13 cellular contexts compared by ENCODE assay signal in genomic region chr1:54850737-54851136, GRCh38. TPM values are rescaled to one million over a fixed set of nuclear protein-coding genes. Genes with fewer than 3 reads are reported as not detected.
A peak's percentile ranks its signal among the peaks of the same experiment; 100 is the strongest.
DNase-seq lines count a peak whose midpoint lies in the region; ATAC-seq, FAIRE-seq and TF ChIP-seq lines count a peak whose summit lies in the region.
"Had no signal": no experiment of that assay in that cellular context is flagged by ENCODE, and none has a peak within 500 bp of the region (broad histone marks: within the 10 kb centered on the region; RNA-seq: fewer than 3 reads in every experiment).

No MANE protein-coding gene starts in this region.

- H3K27me3 Mint-ChIP-seq in T-cell = no peaks in the 10 kb centered on the region
- H3K27me3 Mint-ChIP-seq: CD4-positive, CD25-positive, alpha-beta regulatory T cell had no signal

- peaks cover 0 to 4% (median 3%) of the 10 kb centered on the region in 3 donors for H3K9me3 Mint-ChIP-seq in T-cell
- H3K9me3 Mint-ChIP-seq: activated T-cell treated with anti-CD3 and anti-CD28 coated beads, Interleukin-2, amount 50 U/mL, for 4 hours; WTC11 had no signal

- H3K9me3 ChIP-seq in MG63 (no peaks in the 10 kb centered on the region), mucosa of descending colon (no peaks in the 10 kb centered on the region)
- H3K9me3 ChIP-seq: sigmoid colon had no signal

- H3K36me3 ChIP-seq in MG63 (peaks cover 69% of the 10 kb centered on the region), bronchial epithelial cell (ENCODE audit: control insufficient read depth, insufficient read depth, low read length) (peaks cover 52% of the 10 kb centered on the region), mucosa of descending colon (ENCODE audit: low read depth) (no peaks in the 10 kb centered on the region)

- CTCF ChIA-PET in T-cell (lab: Charles Lee) = no interaction called here

- H3K4me3 ChIP-seq in MG63 (no peak overlapping the region), bronchial epithelial cell (ENCODE audit: low read depth, low read length) (no peak overlapping the region), mucosa of descending colon (no peak overlapping the region)
- H3K4me3 ChIP-seq: sigmoid colon had no signal

- no peaks in the 10 kb centered on the region for H3K27me3 ChIP-seq in MG63
- no peaks in the 10 kb centered on the region for H3K27me3 ChIP-seq in bronchial epithelial cell (ENCODE audit: control insufficient read depth, insufficient read depth, low read length)
- H3K27me3 ChIP-seq: sigmoid colon had no signal

- DNase-seq in AG08395 (ENCODE audit: low spot score) = peak; percentile 96
- DNase-seq in MG63 = peak; percentile 82
- DNase-seq in bronchial epithelial cell (ENCODE audit: low read depth) = peak; percentile 62
- no peak for DNase-seq in mucosa of descending colon
- no peak for DNase-seq in UCSD-AML1 (lab: John Stamatoyannopoulos, UW; ENCODE audit: unreplicated experiment)
- no peak for DNase-seq in COLO829 (ENCODE audit: low spot score)
- no peak for DNase-seq in T-cell
- DNase-seq: activated T-cell treated with anti-CD3 and anti-CD28 coated beads, Interleukin-2, amount 50 U/mL, for 4 hours; CD4-positive, CD25-positive, alpha-beta regulatory T cell; NCI-H2081 treated with DMSO at 0.1 percent for 48 hours; sigmoid colon had no signal

- no peak overlapping the region for H3K4me3 Mint-ChIP-seq in T-cell
- H3K4me3 Mint-ChIP-seq: activated T-cell treated with anti-CD3 and anti-CD28 coated beads, Interleukin-2, amount 50 U/mL, for 4 hours; CD4-positive, CD25-positive, alpha-beta regulatory T cell; WTC11 had no signal

- FAIRE-seq in bronchial epithelial cell (lab: Jason Lieb, UNC) = peak; percentile 73

- POLR2A ChIA-PET in T-cell (lab: Charles Lee) = no interaction called here

- no peak for TF ChIP-seq CTCF in bronchial epithelial cell (IDR thresholded peaks at IDR 0.05; ENCODE audit: insufficient read depth, low read length, severe bottlenecking)
- no peak for TF ChIP-seq CTCF in mucosa of descending colon (IDR thresholded peaks at IDR 0.05)

- H3K4me1 Mint-ChIP-seq in T-cell = no peaks in the 10 kb centered on the region
- H3K4me1 Mint-ChIP-seq: CD4-positive, CD25-positive, alpha-beta regulatory T cell; WTC11 had no signal

- H3K4me1 ChIP-seq in mucosa of descending colon (ENCODE audit: low read depth) = no peaks in the 10 kb centered on the region
- H3K4me1 ChIP-seq: sigmoid colon had no signal

- peaks cover 25% of the 10 kb centered on the region for H3K36me3 Mint-ChIP-seq in T-cell

- ATAC-seq in mucosa of descending colon = peak; percentile 38
- no peak for ATAC-seq in GM18907 (IDR thresholded peaks at IDR 0.05; ENCODE audit: unreplicated experiment)
- no peak for ATAC-seq in T-cell (replicated peaks in 1 of 4)
- ATAC-seq: activated T-cell treated with anti-CD3 and anti-CD28 coated beads, Interleukin-2, amount 50 U/mL, for 4 hours; WTC11 had no signal

- no peak overlapping the region for H3K27ac Mint-ChIP-seq in T-cell
- H3K27ac Mint-ChIP-seq: CD4-positive, CD25-positive, alpha-beta regulatory T cell; WTC11 had no signal

- intact Hi-C loops in mucosa of descending colon (cut with DNase I, micrococcal nuclease) = no loop called here

RNA-seq across cellular contexts. Expression of gene DHCR24, which starts 36.3 kb away (rescaled TPM):
- 165 and 174 TPM in 2 replicates for total RNA-seq in MG63 (2014; rRNA removed; shearing (Covaris generic); ENCODE audit: low replicate concordance)
- total RNA-seq in bronchial epithelial cell (118 and 212 TPM in 2 replicates), mucosa of descending colon (100 to 1,000 TPM; 101 to 271 (median 197) TPM), T-cell (10 to 100 TPM in 3 of 5 donors, 1 to 10 TPM in 2; 4.5 to 19.9 (median 10.7) TPM)

RNA-seq across cellular contexts. Expression of gene TTC22, which starts 49.6 kb away (rescaled TPM):
- total RNA-seq in MG63 (2014; rRNA removed; shearing (Covaris generic); ENCODE audit: low replicate concordance) = not detected in 2 replicates
- total RNA-seq in bronchial epithelial cell = 7.4 and 12.5 TPM in 2 replicates
- 100 to 1,000 TPM in 1 of 3 donors, 10 to 100 TPM in 2; 51.6 to 122 (median 70.8) TPM for total RNA-seq in mucosa of descending colon
- 10 to 100 TPM in 4 of 5 donors, 1 to 10 TPM in 1; 8.4 to 21.0 (median 16.2) TPM for total RNA-seq in T-cell

Comparison
In these comparisons a context has a peak if more than half of its experiments do, and no peak if none do; other contexts are left out.
1. DNase-seq: peak in AG08395 (single experiment), MG63 (single experiment) and bronchial epithelial cell (single experiment); none in mucosa of descending colon (0 of 3), UCSD-AML1 (single experiment), COLO829 (single experiment) and T-cell (0 of 34).